Comparison of ENCODE assay signal across 20 cellular contexts in the genomic region with DNA sequence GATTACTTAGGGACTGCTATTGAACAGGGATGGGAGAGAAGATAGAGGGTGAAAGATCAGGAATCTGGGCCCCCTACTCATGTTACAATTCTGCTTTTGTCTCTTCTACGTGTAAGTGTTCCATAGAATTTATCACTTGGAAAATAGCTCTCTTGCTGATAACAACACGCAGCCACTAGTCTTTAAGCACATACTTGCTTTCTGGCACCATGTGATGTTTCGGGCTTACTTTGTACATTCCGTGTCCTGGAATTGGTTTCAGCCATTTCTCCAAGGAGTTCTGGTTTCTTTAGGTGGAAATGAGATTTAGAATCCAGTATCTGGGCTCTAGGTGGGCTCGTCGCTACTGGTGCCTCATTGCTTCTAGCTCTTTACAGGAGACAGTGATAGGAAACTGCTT. TPM values are rescaled to one million over a fixed set of nuclear protein-coding genes. Genes with fewer than 3 reads are reported as not detected.
DNase-seq lines count a peak whose midpoint lies in the region; ATAC-seq and TF ChIP-seq lines count a peak whose summit lies in the region.
"Had no signal": no experiment of that assay in that cellular context is flagged by ENCODE, and none has a peak within 500 bp of the region (broad histone marks: within the 10 kb centered on the region; RNA-seq: fewer than 3 reads in every experiment).

No MANE protein-coding gene starts in this region.

- intact Hi-C loops in left ventricle myocardium superior (cut with micrococcal nuclease) (no loop called here), cardiac septum (cut with DNase I) (no loop called here), CD14-positive monocyte (cut with micrococcal nuclease) (no loop called here)

- H3K9me3 Mint-ChIP-seq in neural progenitor cell (peaks cover 12% of the 10 kb centered on the region), CD14-positive monocyte (peaks cover 0 to 9% (median 7%) of the 10 kb centered on the region in 7 donors)

- no peaks in the 10 kb centered on the region for H3K27me3 ChIP-seq in neural progenitor cell

- DNase-seq in left ventricle myocardium superior = no peak
- DNase-seq in cardiac septum (ENCODE audit: low spot score) = no peak
- peak; percentile 41 for DNase-seq in choroid plexus epithelial cell (ENCODE audit: low read depth)
- peak; percentile 3 for DNase-seq in neural progenitor cell (ENCODE audit: low spot score)
- no peak for DNase-seq in CD14-positive monocyte (ENCODE audit: low spot score)
- DNase-seq in DMS114 treated with DMSO at 0.1 percent for 48 hours (lab: John Stamatoyannopoulos, UW; ENCODE audit: unreplicated experiment) = no peak
- DNase-seq: CD4-positive, alpha-beta T cell; COR-L47; DMS 273 treated with DMSO at 0.1 percent for 48 hours; GM23248; Karpas-422; NCI-H1694; NCI-H2081; PC-9; RPMI8226; SHP77 treated with DMSO at 0.1 percent for 48 hours; SK-N-SH had no signal

- H3K27ac Mint-ChIP-seq in neural progenitor cell (no peak overlapping the region), CD14-positive monocyte (no peak overlapping the region)
- H3K27ac Mint-ChIP-seq: CD4-positive, alpha-beta T cell had no signal

- no peaks in the 10 kb centered on the region for H3K27me3 Mint-ChIP-seq in neural progenitor cell (ENCODE audit: insufficient read depth, low read depth)
- H3K27me3 Mint-ChIP-seq in CD14-positive monocyte (ENCODE audit: low read depth in 3 of 3) = peaks cover 0 to 5% (median 1%) of the 10 kb centered on the region in 3 donors

- peak overlapping the region; percentile 76 for H2AFZ ChIP-seq in neural progenitor cell (replicated peaks)
- H2AFZ ChIP-seq: GM23248, PC-9 had no signal

- TF ChIP-seq CTCF in choroid plexus epithelial cell (conservative IDR thresholded peaks at IDR 0.05; ENCODE audit: low read depth, low read length) (no peak), neural progenitor cell (IDR thresholded peaks at IDR 0.05) (no peak), CD14-positive monocyte (IDR thresholded peaks at IDR 0.05) (no peak)

- H3K4me3 Mint-ChIP-seq in neural progenitor cell = no peak overlapping the region
- H3K4me3 Mint-ChIP-seq in CD14-positive monocyte = no peak overlapping the region
- H3K4me3 Mint-ChIP-seq: CD4-positive, alpha-beta T cell had no signal

- H3K4me1 Mint-ChIP-seq in neural progenitor cell (peaks cover 5% of the 10 kb centered on the region), CD14-positive monocyte (no peaks in the 10 kb centered on the region)

- no peaks in the 10 kb centered on the region for H3F3A ChIP-seq in neural progenitor cell (ENCODE audit: low read depth)

- H3K79me2 ChIP-seq in neural progenitor cell (ENCODE audit: low read depth) = no peaks in the 10 kb centered on the region

- H3K9me3 ChIP-seq in neural progenitor cell (ENCODE audit: low read depth) = no peaks in the 10 kb centered on the region

- no peak overlapping the region for H3K27ac ChIP-seq in neural progenitor cell
- H3K27ac ChIP-seq: A549, GM23248, PC-9 had no signal

- peak; percentile 38 for ATAC-seq in left ventricle myocardium superior
- no peak for ATAC-seq in HG02973 (IDR thresholded peaks at IDR 0.05; ENCODE audit: unreplicated experiment)
- ATAC-seq: A549, HCT116 had no signal

- no peak overlapping the region for H3K9ac ChIP-seq in neural progenitor cell
- H3K9ac ChIP-seq: GM23248, SK-N-SH had no signal

- no peaks in the 10 kb centered on the region for H3K36me3 ChIP-seq in neural progenitor cell

- no peak overlapping the region for H3K4me2 ChIP-seq in neural progenitor cell
- H3K4me2 ChIP-seq: A549, PC-9, SK-N-SH had no signal

- H4K20me1 ChIP-seq in neural progenitor cell (ENCODE audit: low read depth) = no peaks in the 10 kb centered on the region

- peaks cover 6% of the 10 kb centered on the region for H3K4me1 ChIP-seq in neural progenitor cell
- H3K4me1 ChIP-seq: A549 had no signal

- H3K36me3 Mint-ChIP-seq in neural progenitor cell (no peaks in the 10 kb centered on the region), CD14-positive monocyte (no peaks in the 10 kb centered on the region)

- H3K4me3 ChIP-seq in choroid plexus epithelial cell (ENCODE audit: low read depth, low read length) = no peak overlapping the region
- no peak overlapping the region for H3K4me3 ChIP-seq in neural progenitor cell
- H3K4me3 ChIP-seq: A549, GM23248, PC-9 had no signal

RNA-seq across cellular contexts. Expression of a gene that starts 59.7 kb away (rescaled TPM):
- total RNA-seq in left ventricle myocardium superior (33.2 TPM), cardiac septum (29.4 TPM), neural progenitor cell (ENCODE audit: low replicate concordance) (44.9 and 61.2 TPM in 2 replicates)
- polyA plus RNA-seq in CD14-positive monocyte = 10 to 100 TPM; 33.8 to 34.4 TPM

Comparison
In these comparisons a context has a peak if more than half of its experiments do, and no peak if none do; other contexts are left out.
1. DNase-seq: peak in choroid plexus epithelial cell (single experiment) and neural progenitor cell (single experiment); none in left ventricle myocardium superior (single experiment), cardiac septum (single experiment), CD14-positive monocyte (single experiment) and DMS114 treated with DMSO at 0.1 percent for 48 hours (single experiment).